ENCODE assay signal across 2 cellular contexts in genomic region chr1:1556961-1557360, GRCh38. TPM values are rescaled to one million over a fixed set of nuclear protein-coding genes. Genes with fewer than 3 reads are reported as not detected.
"Had no signal": no experiment of that assay in that cellular context is flagged by ENCODE, and none has a peak within 500 bp of the region (broad histone marks: within the 10 kb centered on the region; RNA-seq: fewer than 3 reads in every experiment).

No MANE protein-coding gene starts in this region.

RNA-seq across cellular contexts. Expression of gene TMEM240, which starts 16.5 kb away (rescaled TPM):
- total RNA-seq: activated CD4-positive, alpha-beta T cell treated with anti-CD3 and anti-CD28 coated beads, Interleukin-2, amount 10 ng/mL, durations not matched to agents 24 days and 14 days; activated naive CD4-positive, alpha-beta T cell treated with anti-CD3 and anti-CD28 coated beads for 36 hours had no signal
